ENCODE assay signal across 8 cellular contexts in genomic region chr2:208265371-208265806, GRCh38. TPM values are rescaled to one million over a fixed set of nuclear protein-coding genes. Genes with fewer than 3 reads are reported as not detected.
DNase-seq lines count a peak whose midpoint lies in the region; ATAC-seq, FAIRE-seq and TF ChIP-seq lines count a peak whose summit lies in the region.

No MANE protein-coding gene starts in this region.

- peaks cover 5% of the 10 kb centered on the region for H3K9me3 Mint-ChIP-seq in MCF 10A (ENCODE audit: unreplicated experiment)

- DNase-seq in DMS53 (lab: John Stamatoyannopoulos, UW) (peak; percentile 67), SW480 (ENCODE audit: low spot score) (peak; percentile 47), MCF 10A (ENCODE audit: unreplicated experiment) (peak; percentile 23), keratinocyte (ENCODE audit: low read depth, low spot score) (no peak), HT-29 (ENCODE audit: low spot score) (no peak)
- peak; percentile 15 to 29 (median 16) for DNase-seq in stimulated activated CD4-positive, alpha-beta T cell treated with anti-CD3 and anti-CD28 coated beads, Interleukin-12 subunit alpha, Interleukin-12 subunit beta, amount 100 ng/mL, for 48 hours (ENCODE audit: low read depth in 2 of 3, low spot score in 1 of 3)

- peak overlapping the region; percentile 68 to 97 (median 93) for H3K4me3 ChIP-seq in keratinocyte (ENCODE audit: control insufficient read depth in 2 of 3, extremely low read depth in 1 of 3, insufficient read depth in 2 of 3, low read depth in 1 of 3, low read length in 3 of 3)

- no peaks in the 10 kb centered on the region for H3K9me3 ChIP-seq in keratinocyte (ENCODE audit: control insufficient read depth, low read depth, low read length)

- no peaks in the 10 kb centered on the region for H3K27me3 ChIP-seq in keratinocyte (ENCODE audit: control insufficient read depth, extremely low read depth, insufficient read depth, low read length)

- peaks cover 27% of the 10 kb centered on the region for H3K4me1 Mint-ChIP-seq in MCF 10A (ENCODE audit: insufficient read depth, unreplicated experiment)

- peaks cover 39% of the 10 kb centered on the region for H3K79me2 ChIP-seq in keratinocyte (ENCODE audit: control insufficient read depth, insufficient read depth, low read length)

- no peaks in the 10 kb centered on the region for H3K27me3 Mint-ChIP-seq in MCF 10A (ENCODE audit: insufficient read depth, unreplicated experiment)

- H3K27ac ChIP-seq in keratinocyte (ENCODE audit: control insufficient read depth, insufficient read depth, low read length) = peak overlapping the region; percentile 85

- intact Hi-C loops in MCF 10A (cut with micrococcal nuclease) = no loop called here

- H3K27ac Mint-ChIP-seq in MCF 10A (ENCODE audit: low read depth, unreplicated experiment) = peak overlapping the region; percentile 96

- no peaks in the 10 kb centered on the region for H4K20me1 ChIP-seq in keratinocyte (ENCODE audit: control insufficient read depth, extremely low read depth, insufficient read depth, low read length)

- BruUV-seq in MCF 10A (replicated peaks; lab: Mats Ljungman, UMichigan) = no TSS peak

- POLR2A ChIA-PET in MCF 10A (lab: Yijun Ruan, JAX) = interaction anchor here (0.5 to 5.9 kb wide), 12 partner anchors 11 to 742 kb away, joined by 3 to 159 read pairs (median 4); partner anchors contain the start of genes CCNYL1 and IDH1

- dilution Hi-C loops in keratinocyte (cut with MboI; ENCODE audit: extremely low pct_ligation_motif_present, low sequenced_read_pairs) = no loop called here

- peaks cover 3% of the 10 kb centered on the region for H3K36me3 Mint-ChIP-seq in MCF 10A (ENCODE audit: insufficient read depth, unreplicated experiment)

- H3K9me1 ChIP-seq in keratinocyte (ENCODE audit: control insufficient read depth, extremely low read depth, insufficient read depth, low read length) = no peaks in the 10 kb centered on the region

- FAIRE-seq in keratinocyte (lab: Jason Lieb, UNC) = peak; percentile 68

- peaks cover 16% of the 10 kb centered on the region for H3K4me1 ChIP-seq in keratinocyte (ENCODE audit: control insufficient read depth, extremely low read depth, insufficient read depth, low read length)

- peak overlapping the region; percentile 93 for H3K9ac ChIP-seq in keratinocyte (ENCODE audit: control insufficient read depth, extremely low read depth, insufficient read depth, low read length)

- ATAC-seq in GM19351 (IDR thresholded peaks at IDR 0.05; ENCODE audit: unreplicated experiment) (peak; percentile 40), HG03378 (IDR thresholded peaks at IDR 0.05; ENCODE audit: unreplicated experiment) (peak; percentile 54)

- peak overlapping the region; percentile 96 for H3K4me2 ChIP-seq in keratinocyte (ENCODE audit: control insufficient read depth, extremely low read depth, insufficient read depth, low read depth, low read length)

- H2AFZ ChIP-seq in keratinocyte (ENCODE audit: control insufficient read depth, low read length) = peak overlapping the region; percentile 99

- H3K36me3 ChIP-seq in keratinocyte (ENCODE audit: control insufficient read depth in 2 of 2, extremely low read depth in 1 of 2, insufficient read depth in 2 of 2, low read length in 2 of 2) = peaks cover 0 to 2% of the 10 kb centered on the region in 2 experiments

- peak overlapping the region; percentile 90 for H3K4me3 Mint-ChIP-seq in MCF 10A (ENCODE audit: unreplicated experiment)

- TF ChIP-seq CTCF in MCF 10A (IDR thresholded peaks at IDR 0.05; ENCODE audit: unreplicated experiment) (no peak), keratinocyte (optimal IDR thresholded peaks at IDR 0.05 in 1 of 3, IDR thresholded peaks at IDR 0.05 in 1 of 3, conservative IDR thresholded peaks at IDR 0.05 in 1 of 3; ENCODE audit: extremely low read depth in 1 of 3, insufficient read depth in 2 of 3, low read length in 3 of 3) (no peak)

- CTCF ChIA-PET in MCF 10A (lab: Yijun Ruan, JAX) = interaction anchor here (0.6 to 5.8 kb wide), 8 partner anchors 10 to 666 kb away, joined by 3 to 38 read pairs (median 4); partner anchors contain the start of gene IDH1

RNA-seq across cellular contexts. Expression of gene PIKFYVE, which starts 0.7 kb away (rescaled TPM):
- total RNA-seq in MCF 10A (2022) = 22.8 and 27.2 TPM in 2 replicates
- polyA plus RNA-seq in keratinocyte = 12.7 to 18.4 TPM (median 13.5 TPM) in 3 replicates
- polyA plus RNA-seq in keratinocyte (2011; ENCODE audit: low read depth) = 6.0 TPM
- polyA plus RNA-seq in keratinocyte (2011; cell fraction: cytosol; rRNA removed) = 6.0 and 11.1 TPM in 2 replicates
- 24.6 and 27.8 TPM in 2 replicates for polyA plus RNA-seq in keratinocyte (2011; cell fraction: nucleus; rRNA removed)
- 5.0 and 7.5 TPM in 2 replicates for polyA plus RNA-seq in keratinocyte (2012; ENCODE audit: low replicate concordance)
- polyA minus RNA-seq in keratinocyte = 11.8 to 46.8 TPM (median 28.3 TPM) in 3 replicates
- 10.4 TPM for polyA minus RNA-seq in keratinocyte (2011; cell fraction: cytosol; rRNA and poly(A)+ RNA removed)
- 45.1 and 71.0 TPM in 2 replicates for polyA minus RNA-seq in keratinocyte (2011; cell fraction: nucleus; rRNA and poly(A)+ RNA removed)
- 7.2 and 10.1 TPM in 2 replicates for total RNA-seq in HT-29 (2014; rRNA removed; shearing (Covaris generic))

RNA-seq across cellular contexts. Expression of gene IDH1, which starts 10.5 kb away (rescaled TPM):
- total RNA-seq in MCF 10A (2022) = 50.2 and 122 TPM in 2 replicates
- polyA plus RNA-seq in keratinocyte = 96.3 to 160 TPM (median 116 TPM) in 3 replicates
- 70.3 TPM for polyA plus RNA-seq in keratinocyte (2011; ENCODE audit: low read depth)
- polyA plus RNA-seq in keratinocyte (2011; cell fraction: cytosol; rRNA removed) = 68.2 and 118 TPM in 2 replicates
- polyA plus RNA-seq in keratinocyte (2011; cell fraction: nucleus; rRNA removed) = 83.7 and 116 TPM in 2 replicates
- polyA plus RNA-seq in keratinocyte (2012; ENCODE audit: low replicate concordance) = 46.5 and 96.9 TPM in 2 replicates
- 29.0 to 119 TPM (median 77.0 TPM) in 3 replicates for polyA minus RNA-seq in keratinocyte
- 67.3 TPM for polyA minus RNA-seq in keratinocyte (2011; cell fraction: cytosol; rRNA and poly(A)+ RNA removed)
- 36.9 and 61.1 TPM in 2 replicates for polyA minus RNA-seq in keratinocyte (2011; cell fraction: nucleus; rRNA and poly(A)+ RNA removed)
- 85.9 and 86.5 TPM in 2 replicates for total RNA-seq in HT-29 (2014; rRNA removed; shearing (Covaris generic))

Comparison
In these comparisons a context has a peak if more than half of its experiments do, and no peak if none do; other contexts are left out.
1. DNase-seq: peak in DMS53 (single experiment), SW480 (single experiment), MCF 10A (single experiment) and stimulated activated CD4-positive, alpha-beta T cell treated with anti-CD3 and anti-CD28 coated beads, Interleukin-12 subunit alpha, Interleukin-12 subunit beta, amount 100 ng/mL, for 48 hours (3 of 3); none in keratinocyte (single experiment) and HT-29 (single experiment).